In the genomic region with DNA sequence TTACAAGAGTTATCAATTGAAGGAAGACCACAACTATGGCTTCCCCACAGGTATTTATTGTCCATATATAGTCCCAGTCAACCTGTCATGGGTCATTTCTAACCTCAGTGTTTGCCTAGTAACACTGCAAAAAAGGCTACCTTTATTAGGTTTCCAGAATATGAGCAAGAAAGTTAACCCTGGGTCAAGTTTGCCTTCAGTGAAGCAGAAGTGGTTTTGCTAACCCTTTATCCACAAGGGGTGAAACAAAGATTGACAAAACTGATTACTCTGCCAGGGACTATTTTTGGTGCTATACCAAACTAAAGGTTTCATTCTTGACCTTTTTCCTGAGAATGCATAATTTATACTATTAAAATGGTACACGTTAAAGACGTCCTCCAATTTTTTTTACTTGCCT, we compare ENCODE assay signal across 38 cellular contexts. TPM values are rescaled to one million over a fixed set of nuclear protein-coding genes. Genes with fewer than 3 reads are reported as not detected.
DNase-seq lines count a peak whose midpoint lies in the region; ATAC-seq and TF ChIP-seq lines count a peak whose summit lies in the region.
"Had no signal": no experiment of that assay in that cellular context is flagged by ENCODE, and none has a peak within 500 bp of the region (broad histone marks: within the 10 kb centered on the region; RNA-seq: fewer than 3 reads in every experiment).

No MANE protein-coding gene starts in this region.

- peaks cover 18% of the 10 kb centered on the region; the same call in 1 of the 2 replicates for H3K36me3 ChIP-seq in PC-3 (ENCODE audit: low read depth, low read length)
- H3K36me3 ChIP-seq in smooth muscle cell (ENCODE audit: low read depth): no peaks in the 10 kb centered on the region
- H3K36me3 ChIP-seq: ovary had no signal

- POLR2A ChIA-PET in PC-3 (lab: Charles Lee; ENCODE audit: unreplicated experiment): no interaction called here
- POLR2A ChIA-PET in naive thymus-derived CD8-positive, alpha-beta T cell (lab: Charles Lee): interaction anchor here (0.7 to 0.9 kb wide), 2 partner anchors 27 to 34 kb away, joined by 3 to 4 read pairs; no protein-coding TSS in a partner anchor

- ATAC-seq in GM21423 (IDR thresholded peaks at IDR 0.05; ENCODE audit: unreplicated experiment) (peak; percentile 28), PC-3 (no peak), GM21528 (IDR thresholded peaks at IDR 0.05; ENCODE audit: low FRiP score, unreplicated experiment) (no peak)
- no peak for ATAC-seq in naive thymus-derived CD8-positive, alpha-beta T cell
- ATAC-seq: activated T-helper 17 cell treated with anti-CD3 and anti-CD28 coated beads, Interleukin-2, amount 50 U/mL, for 72 hours; foreskin keratinocyte; lower lobe of right lung; SK-N-SH treated with all-trans-retinoic acid at 6 μM for 48 hours; stimulated activated naive CD8-positive, alpha-beta T cell treated with anti-CD3 and anti-CD28 coated beads, Interleukin-15, amount 100 ng/mL, for 72 hours had no signal

- H3K4me1 Mint-ChIP-seq in activated CD4-positive, alpha-beta T cell treated with anti-CD3 and anti-CD28 coated beads, Interleukin-2, amount 10 ng/mL, durations not matched to agents 24 days and 14 days: peaks cover 59% of the 10 kb centered on the region
- peaks cover 40 to 91% (median 80%) of the 10 kb centered on the region in 4 donors for H3K4me1 Mint-ChIP-seq in naive thymus-derived CD8-positive, alpha-beta T cell
- H3K4me1 Mint-ChIP-seq: nephron progenitor cell had no signal

- H2AFZ ChIP-seq in PC-3 (ENCODE audit: low read length) (no peak overlapping the region), smooth muscle cell (ENCODE audit: low read depth) (no peak overlapping the region)
- H2AFZ ChIP-seq: PC-9 had no signal

- H3K79me2 ChIP-seq in PC-3 (ENCODE audit: low read length) (no peaks in the 10 kb centered on the region), smooth muscle cell (ENCODE audit: low read depth) (no peaks in the 10 kb centered on the region)

- H3K4me1 ChIP-seq in PC-3 (ENCODE audit: insufficient read depth, low read length) (peaks cover 13% of the 10 kb centered on the region), smooth muscle cell (ENCODE audit: low read depth) (no peaks in the 10 kb centered on the region)

- H3K4me3 ChIP-seq in PC-3 (ENCODE audit: low read length): no peak overlapping the region
- H3K4me3 ChIP-seq in smooth muscle cell: no peak overlapping the region
- H3K4me3 ChIP-seq: dorsolateral prefrontal cortex, esophagus squamous epithelium, lower lobe of right lung, ovary, PC-9, skin epidermis had no signal

- peaks cover 71% of the 10 kb centered on the region for H3K36me3 Mint-ChIP-seq in activated CD4-positive, alpha-beta T cell treated with anti-CD3 and anti-CD28 coated beads, Interleukin-2, amount 10 ng/mL, durations not matched to agents 24 days and 14 days (ENCODE audit: low read depth)
- H3K36me3 Mint-ChIP-seq in naive thymus-derived CD8-positive, alpha-beta T cell: peaks cover 36 to 65% (median 55%) of the 10 kb centered on the region in 3 donors

- CTCF ChIA-PET in PC-3 (lab: Charles Lee): no interaction called here

- DNase-seq in activated CD4-positive, alpha-beta T cell treated with anti-CD3 and anti-CD28 coated beads, Interleukin-2, amount 10 ng/mL, durations not matched to agents 24 days and 14 days: no peak
- no peak for DNase-seq in activated CD4-positive, alpha-beta T cell treated with anti-CD3 and anti-CD28 coated beads for 48 hours
- peak; percentile 4 for DNase-seq in PC-3
- no peak for DNase-seq in naive thymus-derived CD8-positive, alpha-beta T cell
- no peak for DNase-seq in hypothalamus (lab: John Stamatoyannopoulos, UW)
- no peak for DNase-seq in smooth muscle cell (lab: John Stamatoyannopoulos, UW; ENCODE audit: unreplicated experiment)
- DNase-seq: activated CD4-positive, alpha-beta T cell treated with anti-CD3 and anti-CD28 coated beads, Interleukin-2, amount 50 U/mL, for 48 hours; activated CD8-positive, alpha-beta memory T cell treated with anti-CD3 and anti-CD28 coated beads, Interleukin-2, amount 50 U/mL, for 48 hours; activated naive CD4-positive, alpha-beta T cell treated with anti-CD3 and anti-CD28 coated beads, Interleukin-2, amount 10 ng/mL, durations not matched to agents 7 days and 5 days; amygdala; brain microvascular endothelial cell; DMS79 treated with DMSO at 0.1 percent for 48 hours; dorsolateral prefrontal cortex; esophagus squamous epithelium; foreskin keratinocyte; GDM1; head of caudate nucleus; KBM-7; kidney glomerular epithelial cell; lower lobe of right lung; NCI-H1105 treated with DMSO at 0.1 percent for 48 hours; NCI-H1930; NCI-H2171 treated with DMSO at 0.1 percent for 48 hours; NCI-H510A treated with DMSO at 0.1 percent for 48 hours; nephron progenitor cell; ovary; PC-9; retina; Right ventricle myocardium superior; stimulated activated naive CD8-positive, alpha-beta T cell treated with anti-CD3 and anti-CD28 coated beads, Interleukin-15, amount 100 ng/mL, for 72 hours had no signal

- BruUV-seq in PC-3 (replicated peaks; lab: Mats Ljungman, UMichigan): no TSS peak

- no peaks in the 10 kb centered on the region for H4K20me1 ChIP-seq in PC-3 (ENCODE audit: low read length)
- no peaks in the 10 kb centered on the region for H4K20me1 ChIP-seq in smooth muscle cell (ENCODE audit: low read depth)

- TF ChIP-seq CTCF in PC-3 (conservative IDR thresholded peaks at IDR 0.05; ENCODE audit: low read depth, low read length): no peak
- TF ChIP-seq CTCF in smooth muscle cell (IDR thresholded peaks at IDR 0.05; ENCODE audit: borderline replicate concordance, insufficient read depth, poor library complexity, severe bottlenecking): no peak

- intact Hi-C loops in activated CD4-positive, alpha-beta T cell treated with anti-CD3 and anti-CD28 coated beads, Interleukin-2, amount 10 ng/mL, durations not matched to agents 24 days and 14 days (cut with micrococcal nuclease): loop anchor here (5.0 to 10.0 kb wide), 3 partner anchors 157 to 350 kb away; partner anchors contain the start of gene SP140
- intact Hi-C loops in PC-3 (cut with micrococcal nuclease): no loop called here

- H3K4me3 Mint-ChIP-seq in activated CD4-positive, alpha-beta T cell treated with anti-CD3 and anti-CD28 coated beads, Interleukin-2, amount 10 ng/mL, durations not matched to agents 24 days and 14 days: no peak overlapping the region
- no peak overlapping the region for H3K4me3 Mint-ChIP-seq in naive thymus-derived CD8-positive, alpha-beta T cell
- H3K4me3 Mint-ChIP-seq: activated naive CD4-positive, alpha-beta T cell treated with anti-CD3 and anti-CD28 coated beads, Interleukin-2, amount 10 ng/mL, durations not matched to agents 7 days and 5 days; activated T-helper 17 cell treated with anti-CD3 and anti-CD28 coated beads, Interleukin-2, amount 50 U/mL, for 72 hours; nephron progenitor cell; stimulated activated naive CD8-positive, alpha-beta T cell treated with anti-CD3 and anti-CD28 coated beads, Interleukin-15, amount 100 ng/mL, for 72 hours; T-helper 1 cell treated with Interleukin-12 subunit alpha and Interleukin-12 subunit beta and Interleukin-4 antibody, amounts not matched to agents 30 μg/mL and 1 μg/mL, for 36 hours had no signal

- peak overlapping the region; percentile 27 for H3K27ac Mint-ChIP-seq in activated CD4-positive, alpha-beta T cell treated with anti-CD3 and anti-CD28 coated beads, Interleukin-2, amount 10 ng/mL, durations not matched to agents 24 days and 14 days
- H3K27ac Mint-ChIP-seq in naive thymus-derived CD8-positive, alpha-beta T cell: peak overlapping the region in 6 of 10 donors; percentile 3 to 64 (median 20)
- H3K27ac Mint-ChIP-seq: activated naive CD4-positive, alpha-beta T cell treated with anti-CD3 and anti-CD28 coated beads, Interleukin-2, amount 10 ng/mL, durations not matched to agents 7 days and 5 days; activated T-helper 17 cell treated with anti-CD3 and anti-CD28 coated beads, Interleukin-2, amount 50 U/mL, for 72 hours; nephron progenitor cell; stimulated activated naive CD8-positive, alpha-beta T cell treated with anti-CD3 and anti-CD28 coated beads, Interleukin-15, amount 100 ng/mL, for 72 hours had no signal

- H3K27ac ChIP-seq in PC-3 (ENCODE audit: low read length): no peak overlapping the region
- H3K27ac ChIP-seq in smooth muscle cell (ENCODE audit: low read depth): no peak overlapping the region
- H3K27ac ChIP-seq: 22Rv1, brain microvascular endothelial cell, C4-2B, dorsolateral prefrontal cortex, esophagus squamous epithelium, foreskin keratinocyte, lower lobe of right lung, ovary, PC-9 had no signal

- WGBS in smooth muscle cell (ENCODE audit: low lambda C conversion rate): 91% methylated on average over 2 of the region's 2 CpGs

- peaks cover 3% of the 10 kb centered on the region for H3K9me3 Mint-ChIP-seq in activated CD4-positive, alpha-beta T cell treated with anti-CD3 and anti-CD28 coated beads, Interleukin-2, amount 10 ng/mL, durations not matched to agents 24 days and 14 days
- H3K9me3 Mint-ChIP-seq in naive thymus-derived CD8-positive, alpha-beta T cell: no peaks in the 10 kb centered on the region
- H3K9me3 Mint-ChIP-seq: activated naive CD4-positive, alpha-beta T cell treated with anti-CD3 and anti-CD28 coated beads, Interleukin-2, amount 10 ng/mL, durations not matched to agents 7 days and 5 days; nephron progenitor cell; stimulated activated naive CD8-positive, alpha-beta T cell treated with anti-CD3 and anti-CD28 coated beads, Interleukin-15, amount 100 ng/mL, for 72 hours; T-helper 1 cell treated with Interleukin-12 subunit alpha and Interleukin-12 subunit beta and Interleukin-4 antibody, amounts not matched to agents 30 μg/mL and 1 μg/mL, for 36 hours had no signal

- no peaks in the 10 kb centered on the region for H3K27me3 Mint-ChIP-seq in activated CD4-positive, alpha-beta T cell treated with anti-CD3 and anti-CD28 coated beads, Interleukin-2, amount 10 ng/mL, durations not matched to agents 24 days and 14 days
- no peaks in the 10 kb centered on the region for H3K27me3 Mint-ChIP-seq in naive thymus-derived CD8-positive, alpha-beta T cell
- H3K27me3 Mint-ChIP-seq: activated naive CD4-positive, alpha-beta T cell treated with anti-CD3 and anti-CD28 coated beads, Interleukin-2, amount 10 ng/mL, durations not matched to agents 7 days and 5 days; activated T-helper 17 cell treated with anti-CD3 and anti-CD28 coated beads, Interleukin-2, amount 50 U/mL, for 72 hours; stimulated activated naive CD8-positive, alpha-beta T cell treated with anti-CD3 and anti-CD28 coated beads, Interleukin-15, amount 100 ng/mL, for 72 hours had no signal

- H3K4me2 ChIP-seq in PC-3 (ENCODE audit: low read length) (no peak overlapping the region), smooth muscle cell (no peak overlapping the region)
- H3K4me2 ChIP-seq: PC-9 had no signal

- no peaks in the 10 kb centered on the region for H3K9me3 ChIP-seq in PC-3 (ENCODE audit: low read length)
- H3K9me3 ChIP-seq in smooth muscle cell (replicated peaks; ENCODE audit: low read depth): no peaks in the 10 kb centered on the region
- H3K9me3 ChIP-seq: esophagus squamous epithelium, lower lobe of right lung, ovary had no signal

- H3K27me3 ChIP-seq in PC-3 (ENCODE audit: low read length) (no peaks in the 10 kb centered on the region), smooth muscle cell (ENCODE audit: low read depth) (no peaks in the 10 kb centered on the region)
- H3K27me3 ChIP-seq: brain microvascular endothelial cell, dorsolateral prefrontal cortex, esophagus squamous epithelium, foreskin keratinocyte, ovary had no signal

- no peaks in the 10 kb centered on the region for H3K9me2 ChIP-seq in PC-3 (replicated peaks; ENCODE audit: low read length)

- H3K9ac ChIP-seq in PC-3 (ENCODE audit: low read length) (no peak overlapping the region), smooth muscle cell (ENCODE audit: low read depth) (no peak overlapping the region)

- no peaks in the 10 kb centered on the region for H3F3A ChIP-seq in PC-3 (ENCODE audit: low read length, unreplicated experiment)
- no peaks in the 10 kb centered on the region for H3F3A ChIP-seq in smooth muscle cell (ENCODE audit: low read depth)

RNA-seq across cellular contexts. Expression of gene SP100, which starts 28.8 kb away (rescaled TPM):
- 162 and 165 TPM in 2 replicates for total RNA-seq in activated CD4-positive, alpha-beta T cell treated with anti-CD3 and anti-CD28 coated beads, Interleukin-2, amount 10 ng/mL, durations not matched to agents 24 days and 14 days
- 42.5 and 49.8 TPM in 2 replicates for total RNA-seq in PC-3 (2014; rRNA removed)
- total RNA-seq in naive thymus-derived CD8-positive, alpha-beta T cell: 100 to 1,000 TPM; 209 to 221 TPM
- 100 to 1,000 TPM in 1 of 3 donors, 10 to 100 TPM in 2; 81.0 to 174 (median 91.1) TPM for polyA plus RNA-seq in naive thymus-derived CD8-positive, alpha-beta T cell
- total RNA-seq in smooth muscle cell: 14.6 and 15.5 TPM in 2 replicates
- 9.5 and 14.7 TPM in 2 replicates for polyA plus RNA-seq in smooth muscle cell
